In genomic region chr13:30874111-30874510, GRCh38 we compare ENCODE assay signal across 1 cellular context.
TF ChIP-seq lines count a peak whose summit lies in the region.

No MANE protein-coding gene starts in this region.

TF ChIP-seq in H1, 55 proteins besides CTCF, POLR2A, EP300 and RAD21:
- TF ChIP-seq EGR1 (IDR thresholded peaks at IDR 0.05; ENCODE audit: borderline replicate concordance, low read depth, low read length) (no peak), CHD2 (IDR thresholded peaks at IDR 0.05; ENCODE audit: low read length) (no peak), TCF12 (IDR thresholded peaks at IDR 0.05; ENCODE audit: low read depth, low read length) (no peak), EZH2 (IDR thresholded peaks at IDR 0.05; ENCODE audit: low read depth, low read length, severe bottlenecking) (no peak), POLR2AphosphoS5 (IDR thresholded peaks at IDR 0.05; ENCODE audit: low read depth, low read length) (no peak), YY1 (IDR thresholded peaks at IDR 0.05; ENCODE audit: low read depth, low read length) (no peak)
